8 cellular contexts compared by ENCODE assay signal in the genomic region with DNA sequence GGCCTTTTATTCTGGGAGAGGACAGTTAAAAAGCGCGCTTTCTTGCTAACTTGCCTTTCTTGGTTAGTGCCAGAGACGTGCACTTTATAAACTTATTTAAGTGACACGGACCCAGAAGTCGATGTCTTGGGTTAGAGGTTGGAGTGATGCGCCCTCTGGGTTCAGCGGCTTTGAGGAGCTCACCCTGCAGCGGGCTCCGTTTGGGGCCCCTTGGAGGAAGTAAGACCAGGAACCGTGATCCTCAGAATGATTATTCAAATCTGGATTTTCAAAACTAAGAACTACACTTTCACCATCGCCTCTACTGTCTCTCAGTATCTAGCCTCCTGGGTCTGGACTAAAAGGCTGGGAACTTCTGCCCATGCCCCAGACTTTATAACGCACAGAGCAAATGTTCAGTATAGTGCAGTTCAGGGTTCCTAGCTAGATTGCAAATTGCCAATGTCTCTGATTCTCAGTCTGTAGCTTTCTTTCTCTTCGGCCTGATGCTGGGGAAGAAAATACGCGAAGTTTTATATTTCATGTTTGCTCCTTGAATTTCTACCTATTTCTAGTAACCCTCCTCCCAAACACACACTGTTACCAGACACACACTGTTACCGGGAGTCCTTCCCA. TPM values are rescaled to one million over a fixed set of nuclear protein-coding genes. Genes with fewer than 3 reads are reported as not detected.
A peak's percentile ranks its signal among the peaks of the same experiment; 100 is the strongest.
DNase-seq lines count a peak whose midpoint lies in the region; ATAC-seq and TF ChIP-seq lines count a peak whose summit lies in the region.

No MANE protein-coding gene starts in this region.

- H3K27me3 ChIP-seq in DOHH2 (ENCODE audit: control insufficient read depth, low read length) (no peaks in the 10 kb centered on the region), RWPE2 (ENCODE audit: insufficient read depth, poor library complexity, severe bottlenecking) (no peaks in the 10 kb centered on the region), skeletal muscle tissue (ENCODE audit: control insufficient read depth in 3 of 3, insufficient read depth in 3 of 3, low read length in 3 of 3) (peaks cover 0 to 6% (median 6%) of the 10 kb centered on the region in 3 donors)

- peak overlapping the region; percentile 81 for H3K27ac ChIP-seq in DOHH2 (ENCODE audit: low read depth, low read length)
- no peak overlapping the region for H3K27ac ChIP-seq in RWPE2 (ENCODE audit: poor library complexity, severe bottlenecking)
- no peak overlapping the region for H3K27ac ChIP-seq in skeletal muscle tissue (ENCODE audit: low read depth, low read length)

- peak overlapping the region in 2 of 3 donors; percentile 14 to 60 for H3K9ac ChIP-seq in skeletal muscle tissue (ENCODE audit: low read depth in 1 of 3, low read length in 3 of 3)

- no peaks in the 10 kb centered on the region for H4K20me1 ChIP-seq in DOHH2 (ENCODE audit: control insufficient read depth, insufficient read depth, low read depth, low read length)

- H3K79me2 ChIP-seq in DOHH2 (ENCODE audit: control insufficient read depth, low read length), result no peaks in the 10 kb centered on the region

- H3K9me3 ChIP-seq in DOHH2 (ENCODE audit: control insufficient read depth, insufficient read depth, low read length) (no peaks in the 10 kb centered on the region), RWPE2 (ENCODE audit: severe bottlenecking) (no peaks in the 10 kb centered on the region), skeletal muscle tissue (ENCODE audit: control insufficient read depth in 3 of 3, low read length in 3 of 3) (no peaks in the 10 kb centered on the region)

- H3K4me3 ChIP-seq in DOHH2 (ENCODE audit: low read length) (peak overlapping the region; percentile 77), RWPE2 (ENCODE audit: severe bottlenecking) (peak overlapping the region; percentile 26), fibroblast of the aortic adventitia (ENCODE audit: low read depth, low read length) (peak overlapping the region; percentile 55), skeletal muscle tissue (ENCODE audit: low read length in 3 of 3) (peak overlapping the region in 2 of 3 donors; percentile 11 to 20)

- H3F3A ChIP-seq in DOHH2 (ENCODE audit: control insufficient read depth, insufficient read depth), result peaks cover 20% of the 10 kb centered on the region

- peak; percentile 71 for ATAC-seq in GM21786 (IDR thresholded peaks at IDR 0.05; ENCODE audit: unreplicated experiment)
- no peak for ATAC-seq in RWPE2 (ENCODE audit: low read depth)

- no peaks in the 10 kb centered on the region for H3K9me2 ChIP-seq in DOHH2 (replicated peaks; ENCODE audit: control insufficient read depth, low read length)

- H3K4me2 ChIP-seq in DOHH2 (ENCODE audit: low read length), result peak overlapping the region; percentile 98

- H3K36me3 ChIP-seq in DOHH2 (ENCODE audit: control insufficient read depth, low read length) (peaks cover 43% of the 10 kb centered on the region), RWPE2 (ENCODE audit: low read depth) (no peaks in the 10 kb centered on the region), skeletal muscle tissue (ENCODE audit: control insufficient read depth in 3 of 3, insufficient read depth in 3 of 3, low read length in 3 of 3) (peaks cover 0 to 5% (median 0%) of the 10 kb centered on the region in 3 donors)

- DNase-seq in RWPE2 (ENCODE audit: low spot score) (no peak), fibroblast of the aortic adventitia (ENCODE audit: low read depth) (no peak), NCI-H1417 (lab: John Stamatoyannopoulos, UW) (no peak), pons (ENCODE audit: low spot score) (no peak), GDM1 (lab: John Stamatoyannopoulos, UW) (no peak)

- H3K4me1 ChIP-seq in DOHH2 (ENCODE audit: control insufficient read depth, low read length), result peaks cover 33% of the 10 kb centered on the region
- no peaks in the 10 kb centered on the region for H3K4me1 ChIP-seq in RWPE2 (ENCODE audit: insufficient read depth, poor library complexity, severe bottlenecking)
- H3K4me1 ChIP-seq in skeletal muscle tissue (ENCODE audit: control insufficient read depth in 3 of 3, insufficient read depth in 3 of 3, low read length in 3 of 3), result no peaks in the 10 kb centered on the region

- peak; percentile 52 for TF ChIP-seq CTCF in DOHH2 (IDR thresholded peaks at IDR 0.05; ENCODE audit: low read depth, low read length, poor library complexity, severe bottlenecking)
- TF ChIP-seq CTCF in RWPE2 (IDR thresholded peaks at IDR 0.05; ENCODE audit: poor library complexity, severe bottlenecking), result no peak
- no peak for TF ChIP-seq CTCF in fibroblast of the aortic adventitia (IDR thresholded peaks at IDR 0.05; ENCODE audit: insufficient read depth, low read length)

RNA-seq across cellular contexts. Expression of gene SMO, which starts 18.6 kb away (rescaled TPM):
- total RNA-seq in fibroblast of the aortic adventitia (ENCODE audit: low replicate concordance) (4.2 and 24.1 TPM in 2 replicates), skeletal muscle tissue (28.7 TPM)

RNA-seq across cellular contexts. Expression of gene TSPAN33, which starts 25.3 kb away (rescaled TPM):
- total RNA-seq in fibroblast of the aortic adventitia (ENCODE audit: low replicate concordance) (not detected in 2 replicates), skeletal muscle tissue (29.7 TPM)

RNA-seq across cellular contexts. Expression of gene AHCYL2, which starts 55.0 kb away (rescaled TPM):
- total RNA-seq in fibroblast of the aortic adventitia (ENCODE audit: low replicate concordance) (12.1 and 20.3 TPM in 2 replicates), skeletal muscle tissue (12.0 TPM)

Comparison
In these comparisons a context has a peak if more than half of its experiments do, and no peak if none do; other contexts are left out.
1. H3K4me3 ChIP-seq: peak in every context shown above with its lines; median percentile 77 in DOHH2; 55 in fibroblast of the aortic adventitia; 26 in RWPE2; 16 in skeletal muscle tissue.
2. RNA of gene TSPAN33, which starts 25.3 kb away (total RNA-seq): 29.7 TPM in skeletal muscle tissue (single experiment); not detected in fibroblast of the aortic adventitia; every median in the first group is over 10 times any median in the second.